In genomic region chr1:32071758-32072621, GRCh38 we compare ENCODE assay signal across 1 cellular context.
A peak's percentile ranks its signal among the peaks of the same experiment; 100 is the strongest.
TF ChIP-seq lines count a peak whose summit lies in the region.

No MANE protein-coding gene starts in this region.

TF ChIP-seq in K562, 482 proteins besides CTCF, POLR2A, EP300 and RAD21:
- TF ChIP-seq TRIM28 (IDR thresholded peaks at IDR 0.05): peak; percentile 62; the same call in 1 of the 2 replicates
- TF ChIP-seq HMG20B (CRISPR knock-in tag; IDR thresholded peaks at IDR 0.05): no peak
- TF ChIP-seq NFRKB (IDR thresholded peaks at IDR 0.05; ENCODE audit: low read depth): 0 out of 2 replicates have a peak, but pooled peaks have one; percentile 12
- TF ChIP-seq ARHGAP35 (IDR thresholded peaks at IDR 0.05; ENCODE audit: partially characterized antibody): no peak
- TF ChIP-seq CC2D1A (IDR thresholded peaks at IDR 0.05): 0 out of 2 replicates have a peak, but pooled peaks have one; percentile 9
- TF ChIP-seq RCOR1 (IDR thresholded peaks at IDR 0.05; ENCODE audit: borderline replicate concordance in 1 of 2, low read depth in 2 of 2, low read length in 2 of 2): 0 out of 4 replicates have a peak, but pooled peaks of 1 of the 2 experiments have one; percentile 53
- TF ChIP-seq HNRNPK (IDR thresholded peaks at IDR 0.05; ENCODE audit: low read depth, low read length, poor library complexity, severe bottlenecking): no peak
- TF ChIP-seq ZNF511 (CRISPR knock-in tag; IDR thresholded peaks at IDR 0.05): no peak
- TF ChIP-seq, protein P1, sequence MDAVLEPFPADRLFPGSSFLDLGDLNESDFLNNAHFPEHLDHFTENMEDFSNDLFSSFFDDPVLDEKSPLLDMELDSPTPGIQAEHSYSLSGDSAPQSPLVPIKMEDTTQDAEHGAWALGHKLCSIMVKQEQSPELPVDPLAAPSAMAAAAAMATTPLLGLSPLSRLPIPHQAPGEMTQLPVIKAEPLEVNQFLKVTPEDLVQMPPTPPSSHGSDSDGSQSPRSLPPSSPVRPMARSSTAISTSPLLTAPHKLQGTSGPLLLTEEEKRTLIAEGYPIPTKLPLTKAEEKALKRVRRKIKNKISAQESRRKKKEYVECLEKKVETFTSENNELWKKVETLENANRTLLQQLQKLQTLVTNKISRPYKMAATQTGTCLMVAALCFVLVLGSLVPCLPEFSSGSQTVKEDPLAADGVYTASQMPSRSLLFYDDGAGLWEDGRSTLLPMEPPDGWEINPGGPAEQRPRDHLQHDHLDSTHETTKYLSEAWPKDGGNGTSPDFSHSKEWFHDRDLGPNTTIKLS (IDR thresholded peaks at IDR 0.05; ENCODE audit: borderline replicate concordance, low read depth): no peak
- TF ChIP-seq, protein P2, sequence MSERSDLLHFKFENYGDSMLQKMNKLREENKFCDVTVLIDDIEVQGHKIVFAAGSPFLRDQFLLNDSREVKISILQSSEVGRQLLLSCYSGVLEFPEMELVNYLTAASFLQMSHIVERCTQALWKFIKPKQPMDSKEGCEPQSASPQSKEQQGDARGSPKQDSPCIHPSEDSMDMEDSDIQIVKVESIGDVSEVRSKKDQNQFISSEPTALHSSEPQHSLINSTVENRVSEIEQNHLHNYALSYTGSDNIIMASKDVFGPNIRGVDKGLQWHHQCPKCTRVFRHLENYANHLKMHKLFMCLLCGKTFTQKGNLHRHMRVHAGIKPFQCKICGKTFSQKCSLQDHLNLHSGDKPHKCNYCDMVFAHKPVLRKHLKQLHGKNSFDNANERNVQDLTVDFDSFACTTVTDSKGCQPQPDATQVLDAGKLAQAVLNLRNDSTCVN (CRISPR knock-in tag; IDR thresholded peaks at IDR 0.05): 0 out of 2 replicates have a peak, but pooled peaks have one; percentile 13
- 0 out of 2 replicates have a peak, but pooled peaks have one; percentile 60 for TF ChIP-seq IRF1 (CRISPR knock-in tag; IDR thresholded peaks at IDR 0.05; ENCODE audit: borderline replicate concordance)
- peak; percentile 10 to 14; a peak in 1 of 4 replicates for TF ChIP-seq FOXA3 (CRISPR knock-in tag; conservative IDR thresholded peaks at IDR 0.05 in 1 of 2, IDR thresholded peaks at IDR 0.05 in 1 of 2)
- no peak for TF ChIP-seq FOS (IDR thresholded peaks at IDR 0.05; ENCODE audit: extremely low read depth, insufficient read length)
- peak; percentile 60 for TF ChIP-seq ETV1 (tag; conservative IDR thresholded peaks at IDR 0.05; ENCODE audit: low read depth)
- TF ChIP-seq NR2C2 (CRISPR knock-in tag; IDR thresholded peaks at IDR 0.05): no peak
- TF ChIP-seq NR2C2 (tag; IDR thresholded peaks at IDR 0.05): 0 out of 2 replicates have a peak, but pooled peaks have one; percentile 23
- 0 out of 2 replicates have a peak, but pooled peaks have one; percentile 65 for TF ChIP-seq EHMT2 (IDR thresholded peaks at IDR 0.05)
- no peak for TF ChIP-seq SRSF1 (IDR thresholded peaks at IDR 0.05; ENCODE audit: low read depth, low read length)
- TF ChIP-seq FOXK2 (conservative IDR thresholded peaks at IDR 0.05 in 1 of 2, IDR thresholded peaks at IDR 0.05 in 1 of 2; ENCODE audit: low read depth in 2 of 2): peak in 1 of 2 experiments; percentile 21; a peak in 2 of 4 replicates
- peak; percentile 44 for TF ChIP-seq DACH1 (IDR thresholded peaks at IDR 0.05; ENCODE audit: partially characterized antibody)
- 0 out of 2 replicates have a peak, but pooled peaks have one; percentile 12 for TF ChIP-seq HBP1 (CRISPR knock-in tag; IDR thresholded peaks at IDR 0.05)
- no peak for TF ChIP-seq BRD4 (IDR thresholded peaks at IDR 0.05)
- TF ChIP-seq CBX3 (IDR thresholded peaks at IDR 0.05; ENCODE audit: borderline replicate concordance in 1 of 2, low read length in 2 of 2): peak in 1 of 2 experiments; percentile 12; a peak in 1 of 3 replicates
- TF ChIP-seq POLR2H (tag; IDR thresholded peaks at IDR 0.05; ENCODE audit: low read depth): 0 out of 2 replicates have a peak, but pooled peaks have one; percentile 2
- TF ChIP-seq ELF4 (CRISPR knock-in tag; IDR thresholded peaks at IDR 0.05): 0 out of 2 replicates have a peak, but pooled peaks have one; percentile 61
- peak; percentile 34; the same call in 1 of the 2 replicates for TF ChIP-seq SMARCA5 (IDR thresholded peaks at IDR 0.05)
- TF ChIP-seq ATF3 (IDR thresholded peaks at IDR 0.05): 0 out of 2 replicates have a peak, but pooled peaks have one; percentile 4
- TF ChIP-seq ATF3 (CRISPR knock-in tag; conservative IDR thresholded peaks at IDR 0.05): no peak
- TF ChIP-seq MTF1 (CRISPR knock-in tag; IDR thresholded peaks at IDR 0.05; ENCODE audit: borderline replicate concordance): no peak
- TF ChIP-seq LEF1 (IDR thresholded peaks at IDR 0.05): peak; percentile 19; the same call in 1 of the 2 replicates
- peak; percentile 78; the same call in 1 of the 2 replicates for TF ChIP-seq MBD1 (CRISPR knock-in tag; IDR thresholded peaks at IDR 0.05)
- no peak for TF ChIP-seq GTF2E2 (tag; IDR thresholded peaks at IDR 0.05)
- TF ChIP-seq MIER1 (IDR thresholded peaks at IDR 0.05; ENCODE audit: low read depth): no peak
- TF ChIP-seq SMAD2 (IDR thresholded peaks at IDR 0.05; ENCODE audit: low read depth, low read length): no peak
- no peak for TF ChIP-seq ZNF407 (IDR thresholded peaks at IDR 0.05; ENCODE audit: low read depth)
- TF ChIP-seq NFYB (IDR thresholded peaks at IDR 0.05; ENCODE audit: extremely low read depth, insufficient read length): no peak
- TF ChIP-seq, protein P3, sequence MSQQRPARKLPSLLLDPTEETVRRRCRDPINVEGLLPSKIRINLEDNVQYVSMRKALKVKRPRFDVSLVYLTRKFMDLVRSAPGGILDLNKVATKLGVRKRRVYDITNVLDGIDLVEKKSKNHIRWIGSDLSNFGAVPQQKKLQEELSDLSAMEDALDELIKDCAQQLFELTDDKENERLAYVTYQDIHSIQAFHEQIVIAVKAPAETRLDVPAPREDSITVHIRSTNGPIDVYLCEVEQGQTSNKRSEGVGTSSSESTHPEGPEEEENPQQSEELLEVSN (IDR thresholded peaks at IDR 0.05; ENCODE audit: borderline replicate concordance in 1 of 2, extremely low read depth in 1 of 2, insufficient read depth in 1 of 2, insufficient read length in 1 of 2, low read depth in 1 of 2, low read length in 1 of 2, poor library complexity in 1 of 2, severe bottlenecking in 1 of 2): no peak
- 0 out of 2 replicates have a peak, but pooled peaks have one; percentile 69 for TF ChIP-seq FOXK1 (CRISPR knock-in tag; IDR thresholded peaks at IDR 0.05; ENCODE audit: borderline replicate concordance)
- TF ChIP-seq ZNF324 (CRISPR knock-in tag; IDR thresholded peaks at IDR 0.05): no peak
- no peak for TF ChIP-seq MYC (IDR thresholded peaks at IDR 0.05; ENCODE audit: low read depth, low read length)
- no peak for TF ChIP-seq MYC (CRISPR knock-in tag; IDR thresholded peaks at IDR 0.05; ENCODE audit: borderline replicate concordance, low read depth)
- TF ChIP-seq ZNF551 (CRISPR knock-in tag; IDR thresholded peaks at IDR 0.05): 0 out of 2 replicates have a peak, but pooled peaks have one; percentile 32
- TF ChIP-seq LARP7 (IDR thresholded peaks at IDR 0.05): 0 out of 2 replicates have a peak, but pooled peaks have one; percentile 9
- no peak for TF ChIP-seq PHTF2 (CRISPR knock-in tag; IDR thresholded peaks at IDR 0.05)
- TF ChIP-seq MTA1 (IDR thresholded peaks at IDR 0.05; ENCODE audit: borderline replicate concordance): no peak
- no peak for TF ChIP-seq NRF1 (conservative IDR thresholded peaks at IDR 0.05 in 1 of 2, IDR thresholded peaks at IDR 0.05 in 1 of 2)
